In genomic region chr6:4459981-4460380, GRCh38 we compare ENCODE assay signal across 22 cellular contexts.
DNase-seq lines count a peak whose midpoint lies in the region; ATAC-seq and TF ChIP-seq lines count a peak whose summit lies in the region.
"Had no signal": no experiment of that assay in that cellular context is flagged by ENCODE, and none has a peak within 500 bp of the region (broad histone marks: within the 10 kb centered on the region; RNA-seq: fewer than 3 reads in every experiment).

No MANE protein-coding gene starts in this region.

- no peak overlapping the region for H4K12ac ChIP-seq in trophoblast cell (ENCODE audit: low read depth, low read length)

- H3K79me1 ChIP-seq in trophoblast cell (ENCODE audit: low read length): peaks cover 11% of the 10 kb centered on the region

- peak overlapping the region; percentile 59 for H3K27ac ChIP-seq in RWPE2 (ENCODE audit: poor library complexity, severe bottlenecking)
- H3K27ac ChIP-seq in epithelial cell of prostate: peak overlapping the region; percentile 29
- H3K27ac ChIP-seq in trophoblast cell (ENCODE audit: low read depth, low read length): no peak overlapping the region
- H3K27ac ChIP-seq in thoracic aorta: peak overlapping the region; percentile 61 to 75
- H3K27ac ChIP-seq: GM23248, lower lobe of right lung had no signal

- no peaks in the 10 kb centered on the region for H3K9me3 ChIP-seq in RWPE2 (ENCODE audit: severe bottlenecking)
- H3K9me3 ChIP-seq in trophoblast cell (ENCODE audit: insufficient read depth, low read depth, low read length): peaks cover 6% of the 10 kb centered on the region
- no peaks in the 10 kb centered on the region for H3K9me3 ChIP-seq in thoracic aorta
- H3K9me3 ChIP-seq: adrenal gland, lower lobe of right lung had no signal

- TF ChIP-seq CTCF in RWPE2 (IDR thresholded peaks at IDR 0.05; ENCODE audit: poor library complexity, severe bottlenecking): no peak
- TF ChIP-seq CTCF in thoracic aorta (IDR thresholded peaks at IDR 0.05): no peak

- no peak overlapping the region for H3K4me2 ChIP-seq in trophoblast cell (ENCODE audit: low read length)

- peak overlapping the region; percentile 63 for H2BK12ac ChIP-seq in trophoblast cell (ENCODE audit: low read length)

- H3K27me3 ChIP-seq in RWPE2 (ENCODE audit: insufficient read depth, poor library complexity, severe bottlenecking): no peaks in the 10 kb centered on the region
- no peaks in the 10 kb centered on the region for H3K27me3 ChIP-seq in trophoblast cell (ENCODE audit: insufficient read depth, low read length)
- no peaks in the 10 kb centered on the region for H3K27me3 ChIP-seq in thoracic aorta (replicated peaks; ENCODE audit: insufficient read depth)
- H3K27me3 ChIP-seq: adrenal gland had no signal

- peak overlapping the region; percentile 9 for H2AK5ac ChIP-seq in trophoblast cell (ENCODE audit: low read length)

- H3K14ac ChIP-seq in trophoblast cell (ENCODE audit: low read length): peak overlapping the region; percentile 35

- no peak overlapping the region for H3K9ac ChIP-seq in trophoblast cell (ENCODE audit: low read length)

- H2AFZ ChIP-seq in trophoblast cell (ENCODE audit: insufficient read depth, low read length, poor library complexity): peak overlapping the region; percentile 61

- H2BK5ac ChIP-seq in trophoblast cell (ENCODE audit: low read depth, low read length, poor library complexity): peak overlapping the region; percentile 15

- no peak for DNase-seq in RWPE2 (ENCODE audit: low spot score)
- DNase-seq in epithelial cell of prostate (ENCODE audit: low read depth, low spot score): no peak
- DNase-seq in trophoblast cell: peak in 1 of 2 donors; percentile 39
- no peak for DNase-seq in thoracic aorta (ENCODE audit: low spot score)
- DNase-seq in NCI-H510A treated with DMSO at 0.1 percent for 48 hours (lab: John Stamatoyannopoulos, UW): no peak
- no peak for DNase-seq in GM19240 (ENCODE audit: insufficient read length, low spot score)
- no peak for DNase-seq in CD1c-positive myeloid dendritic cell (ENCODE audit: extremely low spot score)
- DNase-seq: activated CD4-positive, alpha-beta T cell treated with anti-CD3 and anti-CD28 coated beads for 1 hour; activated CD8-positive, alpha-beta T cell treated with anti-CD3 and anti-CD28 coated beads, Interleukin-2, amount 10 ng/mL, durations not matched to agents 7 days and 5 days; activated gamma-delta T cell treated with Interleukin-2 at 50 U/mL for 16 hours; CD8-positive, alpha-beta memory T cell; DMS79; Karpas-422; lower lobe of right lung; NCI-H1092; NCI-H2029 treated with DMSO at 0.1 percent for 48 hours; NCI-H345; OCI-M1; SIG-M5; stimulated activated CD4-positive, alpha-beta T cell treated with anti-CD3 and anti-CD28 coated beads, Interleukin-15, amount 100 ng/mL, for 24 hours had no signal

- H3K18ac ChIP-seq in trophoblast cell (ENCODE audit: low read length): peak overlapping the region; percentile 17

- H3K79me2 ChIP-seq in trophoblast cell (ENCODE audit: control insufficient read depth, insufficient read depth, low read length, poor library complexity): no peaks in the 10 kb centered on the region

- no peaks in the 10 kb centered on the region for H3K36me3 ChIP-seq in RWPE2 (ENCODE audit: low read depth)
- H3K36me3 ChIP-seq in trophoblast cell (ENCODE audit: control insufficient read depth in 1 of 2, insufficient read depth in 2 of 2, low read length in 2 of 2): no peaks in the 10 kb centered on the region
- no peaks in the 10 kb centered on the region for H3K36me3 ChIP-seq in thoracic aorta
- H3K36me3 ChIP-seq: adrenal gland, lower lobe of right lung had no signal

- H2BK120ac ChIP-seq in trophoblast cell (ENCODE audit: insufficient read depth, low read length, poor library complexity): peak overlapping the region; percentile 86

- H3K4ac ChIP-seq in trophoblast cell (ENCODE audit: low read depth, low read length): no peak overlapping the region

- H3K4me3 ChIP-seq in RWPE2 (ENCODE audit: severe bottlenecking) (no peak overlapping the region), trophoblast cell (ENCODE audit: low read depth, low read length) (no peak overlapping the region), thoracic aorta (no peak overlapping the region)
- H3K4me3 ChIP-seq: adrenal gland, lower lobe of right lung had no signal

- ATAC-seq in RWPE2 (ENCODE audit: low read depth) (no peak), thoracic aorta (ENCODE audit: insufficient number of reproducible peaks, low FRiP score, low read depth) (no peak)
- ATAC-seq: activated CD8-positive, alpha-beta T cell treated with anti-CD3 and anti-CD28 coated beads, Interleukin-2, amount 10 ng/mL, durations not matched to agents 7 days and 5 days had no signal

- WGBS in trophoblast cell (ENCODE audit: extremely low coverage, insufficient coverage, insufficient read length): no CpG with 5 or more reads among the region's 11 CpGs

- no peak overlapping the region for H3K23ac ChIP-seq in trophoblast cell (ENCODE audit: low read length)

- H3K4me1 ChIP-seq in RWPE2 (ENCODE audit: insufficient read depth, poor library complexity, severe bottlenecking) (peaks cover 9% of the 10 kb centered on the region), trophoblast cell (ENCODE audit: control insufficient read depth in 1 of 2, insufficient read depth in 2 of 2, low read length in 2 of 2) (peaks cover 12 to 13% of the 10 kb centered on the region in 2 experiments), thoracic aorta (ENCODE audit: control insufficient read depth in 1 of 2, low read depth in 2 of 2) (peaks cover 7 to 20% of the 10 kb centered on the region in 2 donors)
- H3K4me1 ChIP-seq: lower lobe of right lung had no signal

- peak overlapping the region; percentile 42 for H4K91ac ChIP-seq in trophoblast cell (ENCODE audit: low read depth, low read length)

- H4K8ac ChIP-seq in trophoblast cell (ENCODE audit: low read depth, low read length): peak overlapping the region; percentile 8
